ENCODE assay signal across 23 cellular contexts in genomic region chr1:117623141-117623540, GRCh38. TPM values are rescaled to one million over a fixed set of nuclear protein-coding genes. Genes with fewer than 3 reads are reported as not detected.
DNase-seq lines count a peak whose midpoint lies in the region; ATAC-seq and TF ChIP-seq lines count a peak whose summit lies in the region.
"Had no signal": no experiment of that assay in that cellular context is flagged by ENCODE, and none has a peak within 500 bp of the region (broad histone marks: within the 10 kb centered on the region; RNA-seq: fewer than 3 reads in every experiment).

No MANE protein-coding gene starts in this region.

- H3K9me3 ChIP-seq in CD4-positive, alpha-beta T cell (ENCODE audit: control insufficient read depth, low read length) = no peaks in the 10 kb centered on the region
- no peaks in the 10 kb centered on the region for H3K9me3 ChIP-seq in T-helper 17 cell (ENCODE audit: control insufficient read depth, low read length, poor library complexity, severe bottlenecking)
- H3K9me3 ChIP-seq: BLaER1 had no signal

- CTCF ChIA-PET in CD4-positive, alpha-beta T cell (lab: Charles Lee) = no interaction called here

- no peak overlapping the region for H3K4me3 Mint-ChIP-seq in CD4-positive, alpha-beta T cell
- no peak overlapping the region for H3K4me3 Mint-ChIP-seq in T-helper 17 cell
- H3K4me3 Mint-ChIP-seq in stimulated activated memory B cell treated with anti-CD40 and anti-IgM and Interleukin-4, amounts not matched to agents 10 μg/mL and 1 μg/mL and 100 μg/mL, for 72 hours = no peak overlapping the region

- peaks cover 55% of the 10 kb centered on the region for H3K36me3 Mint-ChIP-seq in CD4-positive, alpha-beta T cell (ENCODE audit: low read depth)
- peaks cover 9% of the 10 kb centered on the region for H3K36me3 Mint-ChIP-seq in T-helper 17 cell (ENCODE audit: low read depth)
- H3K36me3 Mint-ChIP-seq in stimulated activated memory B cell treated with anti-CD40 and anti-IgM and Interleukin-4, amounts not matched to agents 10 μg/mL and 1 μg/mL and 100 μg/mL, for 72 hours = peaks cover 27% of the 10 kb centered on the region

- TF ChIP-seq CTCF in CD4-positive, alpha-beta T cell (IDR thresholded peaks at IDR 0.05) = no peak

- no peaks in the 10 kb centered on the region for H3K9me3 Mint-ChIP-seq in CD4-positive, alpha-beta T cell
- peaks cover 3% of the 10 kb centered on the region for H3K9me3 Mint-ChIP-seq in stimulated activated memory B cell treated with anti-CD40 and anti-IgM and Interleukin-4, amounts not matched to agents 10 μg/mL and 1 μg/mL and 100 μg/mL, for 72 hours
- H3K9me3 Mint-ChIP-seq: CD4-positive, alpha-beta memory T cell had no signal

- H3K27me3 Mint-ChIP-seq in CD4-positive, alpha-beta T cell = no peaks in the 10 kb centered on the region
- no peaks in the 10 kb centered on the region for H3K27me3 Mint-ChIP-seq in T-helper 17 cell
- H3K27me3 Mint-ChIP-seq in stimulated activated memory B cell treated with anti-CD40 and anti-IgM and Interleukin-4, amounts not matched to agents 10 μg/mL and 1 μg/mL and 100 μg/mL, for 72 hours = no peaks in the 10 kb centered on the region
- H3K27me3 Mint-ChIP-seq: CD4-positive, alpha-beta memory T cell had no signal

- POLR2A ChIA-PET in CD4-positive, alpha-beta T cell (lab: Charles Lee) = no interaction called here

- H3K27me3 ChIP-seq in CD4-positive, alpha-beta T cell (ENCODE audit: control insufficient read depth, insufficient read depth, low read length) = no peaks in the 10 kb centered on the region
- H3K27me3 ChIP-seq: BLaER1 had no signal

- peaks cover 20% of the 10 kb centered on the region for H3K4me1 Mint-ChIP-seq in CD4-positive, alpha-beta T cell (ENCODE audit: low read depth)
- H3K4me1 Mint-ChIP-seq in T-helper 17 cell = peaks cover 50% of the 10 kb centered on the region
- H3K4me1 Mint-ChIP-seq in stimulated activated memory B cell treated with anti-CD40 and anti-IgM and Interleukin-4, amounts not matched to agents 10 μg/mL and 1 μg/mL and 100 μg/mL, for 72 hours = peaks cover 76% of the 10 kb centered on the region

- peak overlapping the region; percentile 34 for H3K27ac Mint-ChIP-seq in CD4-positive, alpha-beta T cell
- peak overlapping the region; percentile 51 for H3K27ac Mint-ChIP-seq in T-helper 17 cell
- H3K27ac Mint-ChIP-seq in stimulated activated memory B cell treated with anti-CD40 and anti-IgM and Interleukin-4, amounts not matched to agents 10 μg/mL and 1 μg/mL and 100 μg/mL, for 72 hours = peak overlapping the region; percentile 73

- ATAC-seq in CD4-positive, alpha-beta T cell (ENCODE audit: poor library complexity) = no peak
- no peak for ATAC-seq in T-helper 17 cell
- no peak for ATAC-seq in left lobe of liver
- no peak for ATAC-seq in stimulated activated memory B cell treated with anti-CD40 and anti-IgM and Interleukin-4, amounts not matched to agents 10 μg/mL and 1 μg/mL and 100 μg/mL, for 72 hours
- ATAC-seq: PC-3 had no signal

- intact Hi-C loops in CD4-positive, alpha-beta T cell (cut with DNase I, micrococcal nuclease) = no loop called here

- H3K27ac ChIP-seq in CD4-positive, alpha-beta T cell (ENCODE audit: low read depth, low read length) = no peak overlapping the region
- H3K27ac ChIP-seq: BLaER1 had no signal

- DNase-seq in CD4-positive, alpha-beta T cell = no peak
- no peak for DNase-seq in T-helper 17 cell
- DNase-seq in left lobe of liver (ENCODE audit: low spot score) = peak; percentile 15
- DNase-seq in activated T-cell treated with anti-CD3 and anti-CD28 coated beads for 4 hours = no peak
- no peak for DNase-seq in DMS79 (lab: John Stamatoyannopoulos, UW)
- DNase-seq in GM19238 (ENCODE audit: insufficient read length, low spot score) = no peak
- DNase-seq: CD4-positive, alpha-beta memory T cell; COR-L47; DMS53; HCEC 1CT; KBM-7; NCI-H1105 treated with DMSO at 0.1 percent for 48 hours; NCI-H146; NCI-H1930; NCI-H446; NCI-H524 treated with DMSO at 0.1 percent for 48 hours; NCI-H774; NK-92 treated with Interleukin-12 subunit alpha and Interleukin-12 subunit beta, amount 100 ng/mL, for 24 hours; PC-3 had no signal

RNA-seq across cellular contexts. Expression of gene TENT5C, which starts 17.3 kb away (rescaled TPM):
- 100 to 1,000 TPM; 122 to 123 TPM for total RNA-seq in CD4-positive, alpha-beta T cell
- total RNA-seq in T-helper 17 cell = 100 to 1,000 TPM; 129 to 173 TPM
- 2.4 TPM for total RNA-seq in left lobe of liver
- total RNA-seq: LHCN-M2, MCF 10A had no signal

Comparison
In these comparisons a context has a peak if more than half of its experiments do, and no peak if none do; other contexts are left out.
1. RNA of gene TENT5C, which starts 17.3 kb away (total RNA-seq): 129 to 173 TPM in T-helper 17 cell and 122 to 123 TPM in CD4-positive, alpha-beta T cell; 2.4 TPM in left lobe of liver (single experiment); every median in the first group is over 10 times any median in the second.
2. Peak in every context shown above with its lines, with median percentiles within 50 percentile points of each other: H3K27ac Mint-ChIP-seq.